In the genomic region with DNA sequence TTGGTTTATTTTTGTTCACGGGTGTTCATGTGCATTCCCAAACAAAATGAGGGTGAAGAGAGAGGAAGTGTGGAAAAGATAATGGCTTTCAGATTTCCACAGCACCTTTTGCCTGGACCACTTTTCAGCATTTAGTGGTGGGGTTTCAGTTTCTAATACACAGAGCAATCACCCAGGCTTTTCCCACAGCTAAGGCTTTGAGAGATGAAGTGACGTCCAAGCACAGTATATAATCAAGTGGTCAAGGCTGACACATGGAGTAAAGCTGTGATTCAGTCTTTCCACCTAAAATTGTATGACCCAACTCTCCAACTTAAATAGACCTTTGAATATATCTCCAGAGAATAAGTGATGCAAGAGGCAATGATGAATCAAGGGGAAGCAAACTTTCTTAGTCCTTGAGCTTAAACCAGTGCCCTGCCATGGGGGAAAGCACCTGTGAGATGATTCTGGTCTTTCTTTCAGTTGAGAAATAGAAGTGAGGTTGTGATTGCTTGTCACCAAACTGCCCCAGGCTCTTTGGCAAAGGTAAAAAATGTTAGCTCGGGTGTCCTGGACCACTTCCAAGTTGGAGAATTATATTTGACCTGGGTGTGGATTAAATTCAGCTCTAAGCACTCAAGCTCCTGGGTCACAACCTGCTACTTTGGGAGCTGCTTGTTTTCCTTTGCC, we compare ENCODE assay signal across 8 cellular contexts. TPM values are rescaled to one million over a fixed set of nuclear protein-coding genes. Genes with fewer than 3 reads are reported as not detected.
DNase-seq lines count a peak whose midpoint lies in the region; ATAC-seq and TF ChIP-seq lines count a peak whose summit lies in the region.

No MANE protein-coding gene starts in this region.

- peak overlapping the region; percentile 22 for H3K27ac ChIP-seq in A673 (ENCODE audit: low read depth, low read length, poor library complexity, severe bottlenecking)

- no peaks in the 10 kb centered on the region for H3K9me3 ChIP-seq in A673 (ENCODE audit: low read depth, low read length, poor library complexity, severe bottlenecking)

- ATAC-seq in GM19455 (IDR thresholded peaks at IDR 0.05; ENCODE audit: unreplicated experiment) (no peak), HG02870 (IDR thresholded peaks at IDR 0.05; ENCODE audit: unreplicated experiment) (no peak), GM18873 (IDR thresholded peaks at IDR 0.05; ENCODE audit: low FRiP score, unreplicated experiment) (no peak)

- no TSS peak for BruUV-seq in A673 (replicated peaks; lab: Mats Ljungman, UMichigan)

- H3K27me3 ChIP-seq in A673 (replicated peaks; ENCODE audit: insufficient read depth, low read depth, low read length, poor library complexity) = no peaks in the 10 kb centered on the region

- no peak overlapping the region for H3K4me3 ChIP-seq in A673 (ENCODE audit: low read depth, low read length, poor library complexity, severe bottlenecking)

- no peak for TF ChIP-seq CTCF in A673 (conservative IDR thresholded peaks at IDR 0.05; ENCODE audit: low read depth, low read length)

- CTCF ChIA-PET in A673 (lab: Charles Lee) = no interaction called here

- POLR2A ChIA-PET in A673 (lab: Charles Lee; ENCODE audit: low non-redundant PET) = interaction anchor here (0.5 to 0.8 kb wide), 2 partner anchors 113 to 206 kb away, joined by 3 read pairs; a partner anchor contains a TSS

- peaks cover 22% of the 10 kb centered on the region for H3K4me1 ChIP-seq in A673 (ENCODE audit: insufficient read depth, low read length, poor library complexity, severe bottlenecking)

- intact Hi-C loops in A673 (cut with micrococcal nuclease; ENCODE audit: unreplicated experiment) = loop anchor here (5.0 kb wide), 1 partner anchor 97 kb away; no protein-coding TSS in a partner anchor

- no peaks in the 10 kb centered on the region for H3K36me3 ChIP-seq in A673 (ENCODE audit: insufficient read depth, low read length, poor library complexity, severe bottlenecking)

- no peak for DNase-seq in A673 (ENCODE audit: low spot score)
- DNase-seq in GM19238 (ENCODE audit: insufficient read length, low spot score) = peak; percentile 19
- DNase-seq in NCI-H774 (lab: John Stamatoyannopoulos, UW) = peak; percentile 42
- peak; percentile 92 for DNase-seq in fibroblast of gingiva (ENCODE audit: low read depth)
- no peak for DNase-seq in occipital lobe (lab: John Stamatoyannopoulos, UW)

RNA-seq across cellular contexts. Expression of a gene that starts 2.4 kb away (rescaled TPM):
- total RNA-seq in A673 (2021) = 30.0 and 30.2 TPM in 2 replicates
- 25.3 TPM for total RNA-seq in occipital lobe

RNA-seq across cellular contexts. Expression of a gene that starts 40.1 kb away (rescaled TPM):
- not detected in 2 replicates for total RNA-seq in A673 (2021)
- total RNA-seq in occipital lobe = 0.31 TPM

RNA-seq across cellular contexts. Expression of a gene that starts 41.5 kb away (rescaled TPM):
- total RNA-seq in A673 (2021) (not detected in 2 replicates), occipital lobe (not detected)

Comparison
In these comparisons a context has a peak if more than half of its experiments do, and no peak if none do; other contexts are left out.
1. DNase-seq: peak in GM19238 (single experiment), NCI-H774 (single experiment) and fibroblast of gingiva (single experiment); none in A673 (single experiment) and occipital lobe (single experiment).